Comparison of ENCODE assay signal across 1 cellular context in genomic region chr18:63505566-63506335, GRCh38.
TF ChIP-seq lines count a peak whose summit lies in the region.

No MANE protein-coding gene starts in this region.

TF ChIP-seq in HCT116, 20 proteins besides CTCF, POLR2A, EP300 and RAD21 (continued from another document):
- TF ChIP-seq REST (IDR thresholded peaks at IDR 0.05; ENCODE audit: low read depth): no peak
TF ChIP-seq in HCT116: peak in this region for 0.
